8 cellular contexts compared by ENCODE assay signal in the genomic region with DNA sequence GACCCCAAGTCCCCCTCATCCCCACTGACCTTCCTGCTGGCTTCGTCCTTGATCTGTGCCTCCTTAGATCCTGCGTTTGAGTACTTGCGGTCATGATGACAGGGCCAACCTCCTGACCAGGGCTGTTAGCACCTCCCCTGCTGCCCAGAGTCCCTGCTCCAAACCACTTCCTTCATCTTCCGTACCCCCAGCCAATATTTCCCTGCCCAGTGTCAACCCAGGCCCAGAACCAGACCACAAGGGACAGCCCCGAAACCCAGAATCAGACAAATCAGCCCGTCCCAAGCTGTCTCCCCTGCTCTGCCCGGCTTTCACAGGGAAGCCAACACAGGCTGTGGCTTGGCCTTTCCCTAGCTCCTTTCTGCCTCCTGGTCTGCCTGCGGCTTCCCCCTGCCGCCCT.
DNase-seq lines count a peak whose midpoint lies in the region; FAIRE-seq and TF ChIP-seq lines count a peak whose summit lies in the region.
"Not testable (repeated sequence)": the region's sequence is repeated elsewhere in the genome, so short reads cannot be mapped to it uniquely, and the experiment has no call there.

No MANE protein-coding gene starts in this region.

- whole genome bisulfite sequencing in endodermal cell (ENCODE audit: insufficient coverage in 1 of 2, insufficient read length in 1 of 2), 2 experiments: 84% methylated on average over 3 of the region's 9 CpGs; no CpG with 5 or more reads in 1 of the 2 experiments
- 48 to 57% methylated on average over 2 to 5 of the region's 9 CpGs for WGBS in testis, 2 donors

- not testable (repeated sequence) for TF ChIP-seq POLR2A in testis (IDR thresholded peaks at IDR 0.05)

- not testable (repeated sequence) for H3K27ac Mint-ChIP-seq in endodermal cell

- H3K9me3 Mint-ChIP-seq in endodermal cell: not testable (repeated sequence)

- H3K4me3 ChIP-seq in endodermal cell (ENCODE audit: low read length); kidney (ENCODE audit: low read length in 2 of 2); testis: not testable (repeated sequence)

- DNase-seq in CMK (ENCODE audit: low read depth) (peak; percentile 3), M059J (ENCODE audit: low read depth) (peak; percentile 11), SK-N-DZ (ENCODE audit: low spot score) (peak; percentile 0), endodermal cell (peak; percentile 10), kidney (peak; percentile 24), medulla oblongata (ENCODE audit: extremely low spot score) (peak; percentile 1), pons (ENCODE audit: low spot score) (peak; percentile 0), testis (peak; percentile 22)

- not testable (repeated sequence) for H3K9ac ChIP-seq in endodermal cell (ENCODE audit: extremely low read depth, low read length, poor library complexity, severe bottlenecking); kidney (ENCODE audit: low read length in 2 of 2)

- H3K27me3 ChIP-seq in endodermal cell (ENCODE audit: control insufficient read depth, insufficient read depth, low read length, poor library complexity, severe bottlenecking); testis: not testable (repeated sequence)

- H3K4me3 Mint-ChIP-seq in endodermal cell: not testable (repeated sequence)

- not testable (repeated sequence) for H3K9me3 ChIP-seq in endodermal cell (ENCODE audit: control insufficient read depth, low read length); kidney (ENCODE audit: control insufficient read depth in 1 of 2, low read length in 2 of 2); testis

- TF ChIP-seq CTCF in endodermal cell (conservative IDR thresholded peaks at IDR 0.05); kidney (IDR thresholded peaks at IDR 0.05; ENCODE audit: borderline replicate concordance, extremely low read depth, insufficient read depth); testis (IDR thresholded peaks at IDR 0.05): not testable (repeated sequence)

- H3K36me3 ChIP-seq in endodermal cell (ENCODE audit: control insufficient read depth, insufficient read depth, low read length); kidney (ENCODE audit: control insufficient read depth in 1 of 2, insufficient read depth in 2 of 2, low read length in 2 of 2); testis (ENCODE audit: low read depth, missing control alignments): not testable (repeated sequence)

- H3K36me3 Mint-ChIP-seq in endodermal cell (ENCODE audit: low read depth): not testable (repeated sequence)

- not testable (repeated sequence) for H3K27me3 Mint-ChIP-seq in endodermal cell (ENCODE audit: insufficient read depth)

- H3K4me1 Mint-ChIP-seq in endodermal cell: not testable (repeated sequence)

- FAIRE-seq in kidney (lab: Jason Lieb, UNC): not testable (repeated sequence)

- H3K4me1 ChIP-seq in endodermal cell (ENCODE audit: control insufficient read depth, insufficient read depth, low read length); kidney (ENCODE audit: control insufficient read depth in 1 of 2, insufficient read depth in 1 of 2, low read depth in 1 of 2, low read length in 2 of 2); testis: not testable (repeated sequence)

- not testable (repeated sequence) for H3K27ac ChIP-seq in endodermal cell (ENCODE audit: low read depth, low read length); kidney (ENCODE audit: low read depth in 2 of 2, low read length in 2 of 2); testis

- intact Hi-C loops in kidney (cut with DNase I); testis (cut with DNase I; ENCODE audit: low total_unique reads): not testable (repeated sequence)
